Comparison of ENCODE assay signal across 19 cellular contexts in genomic region chr3:171792549-171792948, GRCh38. TPM values are rescaled to one million over a fixed set of nuclear protein-coding genes. Genes with fewer than 3 reads are reported as not detected.
A peak's percentile ranks its signal among the peaks of the same experiment; 100 is the strongest.
DNase-seq lines count a peak whose midpoint lies in the region; ATAC-seq, FAIRE-seq and TF ChIP-seq lines count a peak whose summit lies in the region.
"Had no signal": no experiment of that assay in that cellular context is flagged by ENCODE, and none has a peak within 500 bp of the region (broad histone marks: within the 10 kb centered on the region; RNA-seq: fewer than 3 reads in every experiment).

No MANE protein-coding gene starts in this region.

- H3K9me3 Mint-ChIP-seq in activated T-cell treated with anti-CD3 and anti-CD28 coated beads, Interleukin-2, amount 50 U/mL, for 24 hours, result no peaks in the 10 kb centered on the region
- H3K9me3 Mint-ChIP-seq: activated naive CD4-positive, alpha-beta T cell treated with anti-CD3 and anti-CD28 coated beads, Interleukin-2, amount 50 U/mL, for 24 hours; natural killer cell had no signal

- peaks cover 19 to 36% of the 10 kb centered on the region in 2 experiments for H3K79me1 ChIP-seq in IMR-90 (ENCODE audit: low read depth in 1 of 2, low read length in 2 of 2)

- H3K4ac ChIP-seq in IMR-90 (ENCODE audit: low read depth, low read length), result peak overlapping the region; percentile 76

- WGBS in IMR-90 (ENCODE audit: extremely low coverage in 2 of 2, insufficient read length in 1 of 2), 2 experiments, result 100% methylated on average over 1 of the region's 2 CpGs; no CpG with 5 or more reads in 1 of the 2 experiments
- 67% methylated on average over 2 of the region's 2 CpGs for WGBS in mammary epithelial cell (ENCODE audit: low coverage, missing lambda C conversion rate)
- WGBS in thyroid gland, 2 donors, result 82 to 89% methylated on average over 2 of the region's 2 CpGs

- H2AK5ac ChIP-seq in IMR-90 (ENCODE audit: low read depth, low read length), result peak overlapping the region; percentile 89

- H4K8ac ChIP-seq in IMR-90 (ENCODE audit: low read depth in 2 of 2, low read length in 2 of 2), result peak overlapping the region; percentile 5 to 74; a peak in 3 of 4 replicates

- intact Hi-C loops in IMR-90 (cut with micrococcal nuclease), result no loop called here
- intact Hi-C loops in mammary epithelial cell (cut with micrococcal nuclease), result no loop called here
- intact Hi-C loops in thyroid gland (cut with DNase I), result no loop called here

- H3K4me3 Mint-ChIP-seq in activated T-cell treated with anti-CD3 and anti-CD28 coated beads, Interleukin-2, amount 50 U/mL, for 24 hours, result no peak overlapping the region
- H3K4me3 Mint-ChIP-seq: activated naive CD4-positive, alpha-beta T cell treated with anti-CD3 and anti-CD28 coated beads, Interleukin-2, amount 50 U/mL, for 24 hours; natural killer cell had no signal

- H2BK20ac ChIP-seq in IMR-90 (ENCODE audit: low read depth, low read length), result peak overlapping the region; percentile 69; the same call in 1 of the 2 replicates

- POLR2A ChIA-PET in IMR-90 (lab: Charles Lee; ENCODE audit: unreplicated experiment), result no interaction called here

- TF ChIP-seq RAD21 in IMR-90 (IDR thresholded peaks at IDR 0.05; ENCODE audit: low read length), result no peak

- H2AFZ ChIP-seq in IMR-90 (replicated peaks; ENCODE audit: low read length, poor library complexity), result peak overlapping the region; percentile 40
- H2AFZ ChIP-seq in mammary epithelial cell (ENCODE audit: low read depth, low read length), result peak overlapping the region; percentile 25
- H2AFZ ChIP-seq in keratinocyte (ENCODE audit: control insufficient read depth, low read length), result peak overlapping the region; percentile 2
- H2AFZ ChIP-seq: GM23248 had no signal

- DNase-seq in IMR-90 (no peak), mammary epithelial cell (peak; percentile 65), keratinocyte (ENCODE audit: low read depth, low spot score) (no peak), substantia nigra (lab: John Stamatoyannopoulos, UW) (no peak), thyroid gland (no peak)
- no peak for DNase-seq in stimulated activated naive CD8-positive, alpha-beta T cell treated with anti-CD3 and anti-CD28 coated beads, Interleukin-15, Interleukin-2, amounts not matched to agents 100 U/mL and 50 U/mL, for 24 hours
- no peak for DNase-seq in activated T-cell treated with anti-CD3 and anti-CD28 coated beads, Interleukin-2, amount 50 U/mL, for 24 hours
- DNase-seq: activated T-cell treated with anti-CD3 and anti-CD28 coated beads, Interleukin-2, amount 50 U/mL, for 1 hour; AML-193; effector CD8-positive, alpha-beta T cell; GF-D8; GM23248; natural killer cell; NCI-H2029; NCI-H524; Peyer's patch had no signal

- H3K23ac ChIP-seq in IMR-90 (ENCODE audit: low read depth, low read length), result peak overlapping the region; percentile 59; the same call in 1 of the 2 replicates

- peak; percentile 74 for FAIRE-seq in keratinocyte (lab: Jason Lieb, UNC)
- FAIRE-seq: GM12892 had no signal

- in situ Hi-C loops in IMR-90 (cut with MboI; ENCODE audit: low sequenced_read_pairs) (no loop called here), mammary epithelial cell (cut with MboI; ENCODE audit: low sequenced_read_pairs in 2 of 2) (no loop called here)

- H3K9me3 ChIP-seq in IMR-90 (ENCODE audit: control insufficient read depth, insufficient read depth, low read length) (no peaks in the 10 kb centered on the region), mammary epithelial cell (replicated peaks; ENCODE audit: insufficient read depth, low read length) (no peaks in the 10 kb centered on the region), keratinocyte (ENCODE audit: control insufficient read depth, low read depth, low read length) (no peaks in the 10 kb centered on the region), thyroid gland (no peaks in the 10 kb centered on the region)
- H3K9me3 ChIP-seq: Peyer's patch had no signal

- H4K91ac ChIP-seq in IMR-90 (ENCODE audit: insufficient read depth, low read depth, low read length), result peak overlapping the region; percentile 65; the same call in 1 of the 2 replicates

- H2BK5ac ChIP-seq in IMR-90 (ENCODE audit: low read depth, low read length, poor library complexity, severe bottlenecking), result no peak overlapping the region

- dilution Hi-C loops in IMR-90 (cut with HindIII; ENCODE audit: low sequenced_read_pairs, unreplicated experiment) (no loop called here), mammary epithelial cell (cut with HindIII; ENCODE audit: low sequenced_read_pairs) (no loop called here), keratinocyte (cut with MboI; ENCODE audit: extremely low pct_ligation_motif_present, low sequenced_read_pairs) (no loop called here)

- no peaks in the 10 kb centered on the region for H3K36me3 Mint-ChIP-seq in activated T-cell treated with anti-CD3 and anti-CD28 coated beads, Interleukin-2, amount 50 U/mL, for 24 hours (ENCODE audit: low read depth)
- H3K36me3 Mint-ChIP-seq: activated naive CD4-positive, alpha-beta T cell treated with anti-CD3 and anti-CD28 coated beads, Interleukin-2, amount 50 U/mL, for 24 hours; natural killer cell had no signal

- peak overlapping the region; percentile 43 for H3K18ac ChIP-seq in IMR-90 (ENCODE audit: low read depth, low read length)

- CTCF ChIA-PET in IMR-90 (lab: Yijun Ruan, JAX) (interaction anchor here (0.6 kb wide), 1 partner anchor 173 kb away, joined by 3 read pairs; no protein-coding TSS in a partner anchor), mammary epithelial cell (lab: Charles Lee; ENCODE audit: low non-redundant PET) (interaction anchor here (0.6 kb wide), 1 partner anchor 21 kb away, joined by 4 read pairs; no protein-coding TSS in a partner anchor)

- no TSS peak for BruUV-seq in IMR-90 (replicated peaks; lab: Mats Ljungman, UMichigan)
- BruUV-seq in mammary epithelial cell (replicated peaks; lab: Mats Ljungman, UMichigan), result no TSS peak

- peak overlapping the region; percentile 22; the same call in 1 of the 2 replicates for H3K14ac ChIP-seq in IMR-90 (replicated peaks; ENCODE audit: low read depth, low read length)

- TF ChIP-seq POLR2A in IMR-90 (IDR thresholded peaks at IDR 0.05; ENCODE audit: low read depth, low read length) (no peak), thyroid gland (IDR thresholded peaks at IDR 0.05) (no peak)

- peaks cover 22% of the 10 kb centered on the region for H3K4me1 ChIP-seq in IMR-90 (ENCODE audit: control insufficient read depth, insufficient read depth, low read length)
- peaks cover 49% of the 10 kb centered on the region for H3K4me1 ChIP-seq in mammary epithelial cell (ENCODE audit: insufficient read depth, low read length)
- H3K4me1 ChIP-seq in keratinocyte (ENCODE audit: control insufficient read depth, extremely low read depth, insufficient read depth, low read length), result peaks cover 53% of the 10 kb centered on the region
- H3K4me1 ChIP-seq in thyroid gland, result peaks cover 0 to 23% of the 10 kb centered on the region in 2 donors

- H3K27me3 Mint-ChIP-seq in activated T-cell treated with anti-CD3 and anti-CD28 coated beads, Interleukin-2, amount 50 U/mL, for 24 hours, result no peaks in the 10 kb centered on the region

- H2BK15ac ChIP-seq in IMR-90 (ENCODE audit: low read depth, low read length), result peak overlapping the region; percentile 90; the same call in 1 of the 3 replicates

- no peak overlapping the region for H3K56ac ChIP-seq in IMR-90 (ENCODE audit: extremely low read depth, insufficient read depth, low read length)

- peak; percentile 35; the same call in 1 of the 2 replicates for ATAC-seq in IMR-90 (ENCODE audit: low read depth)
- no peak for ATAC-seq in stimulated activated naive CD8-positive, alpha-beta T cell treated with anti-CD3 and anti-CD28 coated beads, Interleukin-15, Interleukin-2, amounts not matched to agents 100 U/mL and 50 U/mL, for 24 hours
- ATAC-seq: natural killer cell had no signal

- peaks cover 24% of the 10 kb centered on the region; the same call in 1 of the 2 replicates for H3K9me1 ChIP-seq in IMR-90 (ENCODE audit: insufficient read depth, low read length)
- H3K9me1 ChIP-seq in keratinocyte (ENCODE audit: control insufficient read depth, extremely low read depth, insufficient read depth, low read length), result no peaks in the 10 kb centered on the region

- H3K79me2 ChIP-seq in mammary epithelial cell (ENCODE audit: insufficient read depth, low read length) (peaks cover 14% of the 10 kb centered on the region), keratinocyte (ENCODE audit: control insufficient read depth, insufficient read depth, low read length) (no peaks in the 10 kb centered on the region)

- H3K27ac Mint-ChIP-seq in activated T-cell treated with anti-CD3 and anti-CD28 coated beads, Interleukin-2, amount 50 U/mL, for 24 hours, result no peak overlapping the region
- H3K27ac Mint-ChIP-seq: activated naive CD4-positive, alpha-beta T cell treated with anti-CD3 and anti-CD28 coated beads, Interleukin-2, amount 50 U/mL, for 24 hours; natural killer cell had no signal

- peak overlapping the region; percentile 71 for H2AK9ac ChIP-seq in IMR-90 (replicated peaks; ENCODE audit: low read depth, low read length, poor library complexity)

- H3K36me3 ChIP-seq in IMR-90 (ENCODE audit: control insufficient read depth, insufficient read depth, low read length) (no peaks in the 10 kb centered on the region), mammary epithelial cell (ENCODE audit: insufficient read depth, low read length) (no peaks in the 10 kb centered on the region), keratinocyte (ENCODE audit: control insufficient read depth in 2 of 2, extremely low read depth in 1 of 2, insufficient read depth in 2 of 2, low read length in 2 of 2) (no peaks in the 10 kb centered on the region), thyroid gland (no peaks in the 10 kb centered on the region)
- H3K36me3 ChIP-seq: Peyer's patch had no signal

- H2BK120ac ChIP-seq in IMR-90 (ENCODE audit: low read depth, low read length), result peak overlapping the region; percentile 74

- H3K27me3 ChIP-seq in IMR-90 (ENCODE audit: control insufficient read depth, insufficient read depth, low read length) (no peaks in the 10 kb centered on the region), mammary epithelial cell (ENCODE audit: insufficient read depth, low read length) (no peaks in the 10 kb centered on the region), keratinocyte (ENCODE audit: control insufficient read depth, extremely low read depth, insufficient read depth, low read length) (no peaks in the 10 kb centered on the region), thyroid gland (no peaks in the 10 kb centered on the region)
- H3K27me3 ChIP-seq: Peyer's patch had no signal

- H3K27ac ChIP-seq in IMR-90 (ENCODE audit: insufficient read depth, low read length) (0 out of 2 replicates have a peak overlapping the region, but pooled peaks have one; percentile 13), mammary epithelial cell (ENCODE audit: insufficient read depth, low read depth, low read length) (peak overlapping the region; percentile 99), keratinocyte (ENCODE audit: control insufficient read depth, insufficient read depth, low read length) (peak overlapping the region; percentile 84), substantia nigra (ENCODE audit: low read depth, low read length, poor library complexity, severe bottlenecking) (peak overlapping the region; percentile 91), thyroid gland (peak overlapping the region in 1 of 3 donors; percentile 58)
- H3K27ac ChIP-seq: GM23248, Peyer's patch had no signal

- H3K4me2 ChIP-seq in IMR-90 (ENCODE audit: low read depth, low read length) (no peak overlapping the region), mammary epithelial cell (ENCODE audit: insufficient read depth, low read depth, low read length) (no peak overlapping the region), keratinocyte (ENCODE audit: control insufficient read depth, extremely low read depth, insufficient read depth, low read depth, low read length) (peak overlapping the region; percentile 74)

- H4K20me1 ChIP-seq in IMR-90 (ENCODE audit: insufficient read depth, low read length) (no peaks in the 10 kb centered on the region), mammary epithelial cell (ENCODE audit: insufficient read depth, low read length) (no peaks in the 10 kb centered on the region), keratinocyte (ENCODE audit: control insufficient read depth, extremely low read depth, insufficient read depth, low read length) (no peaks in the 10 kb centered on the region)

- H3K4me1 Mint-ChIP-seq in activated T-cell treated with anti-CD3 and anti-CD28 coated beads, Interleukin-2, amount 50 U/mL, for 24 hours (ENCODE audit: low read depth), result no peaks in the 10 kb centered on the region
- H3K4me1 Mint-ChIP-seq: activated naive CD4-positive, alpha-beta T cell treated with anti-CD3 and anti-CD28 coated beads, Interleukin-2, amount 50 U/mL, for 24 hours had no signal

- H3K4me3 ChIP-seq in IMR-90 (ENCODE audit: insufficient read depth, low read depth, low read length), result no peak overlapping the region
- H3K4me3 ChIP-seq in mammary epithelial cell (replicated peaks in 1 of 3; ENCODE audit: insufficient read depth in 1 of 3, low read depth in 2 of 3, low read length in 3 of 3), result no peak overlapping the region
- no peak overlapping the region for H3K4me3 ChIP-seq in keratinocyte (ENCODE audit: control insufficient read depth in 2 of 3, extremely low read depth in 1 of 3, insufficient read depth in 2 of 3, low read depth in 1 of 3, low read length in 3 of 3)
- no peak overlapping the region for H3K4me3 ChIP-seq in thyroid gland (replicated peaks in 1 of 3)
- H3K4me3 ChIP-seq: GM23248, Peyer's patch had no signal

- H3K9ac ChIP-seq in IMR-90 (ENCODE audit: low read depth, low read length) (no peak overlapping the region), mammary epithelial cell (ENCODE audit: insufficient read depth, low read length) (peak overlapping the region; percentile 38), keratinocyte (ENCODE audit: control insufficient read depth, extremely low read depth, insufficient read depth, low read length) (peak overlapping the region; percentile 77)
- H3K9ac ChIP-seq: GM23248 had no signal

- TF ChIP-seq CTCF in IMR-90 (conservative IDR thresholded peaks at IDR 0.05; ENCODE audit: low read depth, low read length), result no peak
- no peak for TF ChIP-seq CTCF in mammary epithelial cell (conservative IDR thresholded peaks at IDR 0.05 in 1 of 2, IDR thresholded peaks at IDR 0.05 in 1 of 2; ENCODE audit: extremely low read depth in 1 of 2, insufficient read depth in 1 of 2, low read depth in 1 of 2, low read length in 2 of 2)
- TF ChIP-seq CTCF in keratinocyte (optimal IDR thresholded peaks at IDR 0.05 in 1 of 3, IDR thresholded peaks at IDR 0.05 in 1 of 3, conservative IDR thresholded peaks at IDR 0.05 in 1 of 3; ENCODE audit: extremely low read depth in 1 of 3, insufficient read depth in 2 of 3, low read length in 3 of 3), result no peak
- no peak for TF ChIP-seq CTCF in thyroid gland (IDR thresholded peaks at IDR 0.05)

- H4K5ac ChIP-seq in IMR-90 (ENCODE audit: low read depth, low read length), result peak overlapping the region; percentile 38

RNA-seq across cellular contexts. Expression of gene PLD1, which starts 17.7 kb away (rescaled TPM):
- 9.2 and 9.7 TPM in 2 replicates for total RNA-seq in IMR-90 (2012; rRNA removed)
- 2.6 and 3.3 TPM in 2 replicates for polyA plus RNA-seq in IMR-90 (2012; rRNA removed)
- polyA plus RNA-seq in IMR-90 (2012; cell fraction: cytosol; rRNA removed), result 1.3 and 1.5 TPM in 2 replicates
- 2.7 and 23.1 TPM in 2 replicates for polyA plus RNA-seq in IMR-90 (2012; cell fraction: nucleus; rRNA removed; ENCODE audit: low replicate concordance)
- 10 to 100 TPM; 13.9 to 19.0 TPM for total RNA-seq in mammary epithelial cell
- polyA plus RNA-seq in mammary epithelial cell, result 7.5 TPM
- polyA minus RNA-seq in mammary epithelial cell, result 16.3 TPM
- polyA plus RNA-seq in keratinocyte, result 8.1 to 18.1 TPM (median 14.7 TPM) in 3 replicates
- polyA plus RNA-seq in keratinocyte (2011; ENCODE audit: low read depth), result 8.5 TPM
- polyA plus RNA-seq in keratinocyte (2011; cell fraction: cytosol; rRNA removed), result 5.1 and 9.8 TPM in 2 replicates
- 27.1 and 28.4 TPM in 2 replicates for polyA plus RNA-seq in keratinocyte (2011; cell fraction: nucleus; rRNA removed)
- polyA plus RNA-seq in keratinocyte (2012; ENCODE audit: low replicate concordance), result 6.1 and 9.3 TPM in 2 replicates
- polyA minus RNA-seq in keratinocyte, result 3.9 to 67.5 TPM (median 38.3 TPM) in 3 replicates
- polyA minus RNA-seq in keratinocyte (2011; cell fraction: cytosol; rRNA and poly(A)+ RNA removed), result 5.9 TPM
- polyA minus RNA-seq in keratinocyte (2011; cell fraction: nucleus; rRNA and poly(A)+ RNA removed), result 51.8 and 109 TPM in 2 replicates
- 10 to 100 TPM; 13.0 to 21.7 (median 19.8) TPM for total RNA-seq in thyroid gland

RNA-seq across cellular contexts. Expression of gene TMEM212, which starts 50.6 kb away (rescaled TPM):
- total RNA-seq in IMR-90 (2012; rRNA removed) (not detected in 2 replicates), mammary epithelial cell (not detected), thyroid gland (not detected)
- polyA plus RNA-seq in IMR-90 (2012; rRNA removed) (not detected in 2 replicates), mammary epithelial cell (not detected), keratinocyte (0.12 TPM in 1 of 3 replicates, not detected in the others)
- not detected in 2 replicates for polyA plus RNA-seq in IMR-90 (2012; cell fraction: cytosol; rRNA removed)
- not detected in 2 replicates for polyA plus RNA-seq in IMR-90 (2012; cell fraction: nucleus; rRNA removed; ENCODE audit: low replicate concordance)
- polyA minus RNA-seq in mammary epithelial cell (not detected), keratinocyte (not detected in 3 replicates)
- polyA plus RNA-seq in keratinocyte (2011; ENCODE audit: low read depth), result not detected
- polyA plus RNA-seq in keratinocyte (2011; cell fraction: cytosol; rRNA removed), result not detected in 2 replicates
- not detected in 2 replicates for polyA plus RNA-seq in keratinocyte (2011; cell fraction: nucleus; rRNA removed)
- polyA plus RNA-seq in keratinocyte (2012; ENCODE audit: low replicate concordance), result not detected in 2 replicates
- not detected for polyA minus RNA-seq in keratinocyte (2011; cell fraction: cytosol; rRNA and poly(A)+ RNA removed)
- not detected in 2 replicates for polyA minus RNA-seq in keratinocyte (2011; cell fraction: nucleus; rRNA and poly(A)+ RNA removed)
- total RNA-seq: GM23248, lower leg skin, natural killer cell, Peyer's patch had no signal
- polyA plus RNA-seq: GM23248 had no signal
